16 cellular contexts compared by ENCODE assay signal in genomic region chr12:133057446-133057845, GRCh38. TPM values are rescaled to one million over a fixed set of nuclear protein-coding genes. Genes with fewer than 3 reads are reported as not detected.
DNase-seq lines count a peak whose midpoint lies in the region; ATAC-seq, FAIRE-seq and TF ChIP-seq lines count a peak whose summit lies in the region.
"Had no signal": no experiment of that assay in that cellular context is flagged by ENCODE, and none has a peak within 500 bp of the region (broad histone marks: within the 10 kb centered on the region; RNA-seq: fewer than 3 reads in every experiment).

No MANE protein-coding gene starts in this region.

- TF ChIP-seq CTCF in astrocyte of the spinal cord (IDR thresholded peaks at IDR 0.05; ENCODE audit: low read depth, low read length), result no peak
- TF ChIP-seq CTCF in kidney (IDR thresholded peaks at IDR 0.05; ENCODE audit: borderline replicate concordance, extremely low read depth, insufficient read depth), result no peak
- TF ChIP-seq CTCF in type B pancreatic cell (conservative IDR thresholded peaks at IDR 0.05), result no peak

- ATAC-seq in activated T-cell treated with anti-CD3 and anti-CD28 coated beads, Interleukin-2, amount 50 U/mL, for 72 hours (replicated peaks in 1 of 2), result no peak
- ATAC-seq in HG03521 (IDR thresholded peaks at IDR 0.05; ENCODE audit: unreplicated experiment), result no peak

- no peaks in the 10 kb centered on the region for H3K4me1 ChIP-seq in kidney (ENCODE audit: control insufficient read depth in 1 of 2, insufficient read depth in 1 of 2, low read depth in 1 of 2, low read length in 2 of 2)
- H3K4me1 ChIP-seq: esophagus muscularis mucosa, sigmoid colon, uterus had no signal

- H3K4me3 ChIP-seq in astrocyte of the spinal cord (ENCODE audit: low read depth, low read length) (no peak overlapping the region), kidney (ENCODE audit: low read length in 2 of 2) (peak overlapping the region; percentile 9 to 15)
- H3K4me3 ChIP-seq: esophagus muscularis mucosa, sigmoid colon, uterus had no signal

- peak overlapping the region; percentile 85 for H3K27ac Mint-ChIP-seq in activated T-cell treated with anti-CD3 and anti-CD28 coated beads, Interleukin-2, amount 50 U/mL, for 72 hours
- H3K27ac Mint-ChIP-seq in type B pancreatic cell, result peak overlapping the region; percentile 43
- H3K27ac Mint-ChIP-seq: activated B cell treated with CpG ODN at 0.5 μM for 24 hours; activated naive CD8-positive, alpha-beta T cell treated with anti-CD3 and anti-CD28 coated beads for 36 hours; nephron progenitor cell had no signal

- H3K9ac ChIP-seq in kidney (ENCODE audit: low read length in 2 of 2), result no peak overlapping the region

- no peak overlapping the region for H3K4me3 Mint-ChIP-seq in activated T-cell treated with anti-CD3 and anti-CD28 coated beads, Interleukin-2, amount 50 U/mL, for 72 hours
- H3K4me3 Mint-ChIP-seq in type B pancreatic cell, result peak overlapping the region; percentile 24
- H3K4me3 Mint-ChIP-seq: activated B cell treated with CpG ODN at 0.5 μM for 24 hours; activated naive CD8-positive, alpha-beta T cell treated with anti-CD3 and anti-CD28 coated beads for 36 hours; nephron progenitor cell had no signal

- in situ Hi-C loops in astrocyte of the spinal cord (cut with HindIII; ENCODE audit: low sequenced_read_pairs), result no loop called here

- DNase-seq in activated T-cell treated with anti-CD3 and anti-CD28 coated beads, Interleukin-2, amount 50 U/mL, for 72 hours, result no peak
- DNase-seq in activated T-cell treated with anti-CD3 and anti-CD28 coated beads for 4 hours, result no peak
- peak; percentile 30 for DNase-seq in astrocyte of the spinal cord (ENCODE audit: low read depth, low spot score)
- DNase-seq in kidney, result no peak
- no peak for DNase-seq in type B pancreatic cell (ENCODE audit: extremely low spot score, unreplicated experiment)
- DNase-seq in cerebellum (ENCODE audit: low spot score), result no peak
- DNase-seq in activated CD8-positive, alpha-beta memory T cell treated with anti-CD3 and anti-CD28 coated beads, Interleukin-2, amount 50 U/mL, for 4 hours, result no peak
- DNase-seq: activated B cell treated with CpG ODN at 0.5 μM for 24 hours; activated naive CD8-positive, alpha-beta T cell treated with anti-CD3 and anti-CD28 coated beads for 36 hours; NCI-H1436 treated with DMSO at 0.1 percent for 48 hours; NCI-H524; nephron progenitor cell; sigmoid colon; uterus had no signal

- H3K4me1 Mint-ChIP-seq in activated T-cell treated with anti-CD3 and anti-CD28 coated beads, Interleukin-2, amount 50 U/mL, for 72 hours (ENCODE audit: low read depth), result no peaks in the 10 kb centered on the region
- no peaks in the 10 kb centered on the region for H3K4me1 Mint-ChIP-seq in type B pancreatic cell (ENCODE audit: unreplicated experiment)
- H3K4me1 Mint-ChIP-seq: activated B cell treated with CpG ODN at 0.5 μM for 24 hours; activated naive CD8-positive, alpha-beta T cell treated with anti-CD3 and anti-CD28 coated beads for 36 hours; nephron progenitor cell had no signal

- FAIRE-seq in kidney (lab: Jason Lieb, UNC), result no peak

- intact Hi-C loops in kidney (cut with DNase I), result no loop called here

- no peak overlapping the region for H3K27ac ChIP-seq in kidney (ENCODE audit: low read depth in 2 of 2, low read length in 2 of 2)
- H3K27ac ChIP-seq: esophagus muscularis mucosa, sigmoid colon, uterus had no signal

- peaks cover 32 to 38% of the 10 kb centered on the region in 2 donors for H3K36me3 ChIP-seq in kidney (ENCODE audit: control insufficient read depth in 1 of 2, insufficient read depth in 2 of 2, low read length in 2 of 2)
- H3K36me3 ChIP-seq: uterus had no signal

- H3K36me3 Mint-ChIP-seq in activated T-cell treated with anti-CD3 and anti-CD28 coated beads, Interleukin-2, amount 50 U/mL, for 72 hours (ENCODE audit: insufficient read depth in 2 of 2), result peaks cover 49 to 61% of the 10 kb centered on the region in 2 donors
- H3K36me3 Mint-ChIP-seq in type B pancreatic cell, result peaks cover 66% of the 10 kb centered on the region

- peaks cover 76 to 84% of the 10 kb centered on the region in 2 donors for H3K9me3 ChIP-seq in kidney (ENCODE audit: control insufficient read depth in 1 of 2, low read length in 2 of 2)

- no peaks in the 10 kb centered on the region for H3K27me3 Mint-ChIP-seq in activated T-cell treated with anti-CD3 and anti-CD28 coated beads, Interleukin-2, amount 50 U/mL, for 72 hours (ENCODE audit: low read depth)
- peaks cover 3% of the 10 kb centered on the region for H3K27me3 Mint-ChIP-seq in type B pancreatic cell
- H3K27me3 Mint-ChIP-seq: activated B cell treated with CpG ODN at 0.5 μM for 24 hours; activated naive CD8-positive, alpha-beta T cell treated with anti-CD3 and anti-CD28 coated beads for 36 hours had no signal

- peaks cover 27 to 29% of the 10 kb centered on the region in 2 donors for H3K9me3 Mint-ChIP-seq in activated T-cell treated with anti-CD3 and anti-CD28 coated beads, Interleukin-2, amount 50 U/mL, for 72 hours
- peaks cover 24% of the 10 kb centered on the region for H3K9me3 Mint-ChIP-seq in type B pancreatic cell

RNA-seq across cellular contexts. Expression of gene ZNF84, which starts 20.1 kb away (rescaled TPM):
- total RNA-seq in activated T-cell treated with anti-CD3 and anti-CD28 coated beads, Interleukin-2, amount 50 U/mL, for 72 hours, result 10 to 100 TPM; 17.3 to 24.7 TPM
- 32.7 TPM for total RNA-seq in kidney
- polyA plus RNA-seq in kidney (ENCODE audit: insufficient read depth, low read depth, low replicate concordance), result 15.5 TPM
- total RNA-seq in type B pancreatic cell (ENCODE audit: low replicate concordance), result 51.3 and 68.5 TPM in 2 replicates
- total RNA-seq in cerebellum, result 120 TPM

RNA-seq across cellular contexts. Expression of gene ZNF140, which starts 23.3 kb away (rescaled TPM):
- total RNA-seq in activated T-cell treated with anti-CD3 and anti-CD28 coated beads, Interleukin-2, amount 50 U/mL, for 72 hours, result 10 to 100 TPM; 24.6 to 31.7 TPM
- total RNA-seq in kidney, result 20.4 TPM
- 14.1 TPM for polyA plus RNA-seq in kidney (ENCODE audit: insufficient read depth, low read depth, low replicate concordance)
- 20.0 and 20.7 TPM in 2 replicates for total RNA-seq in type B pancreatic cell (ENCODE audit: low replicate concordance)
- total RNA-seq in cerebellum, result 47.7 TPM
